1 cellular context compared by ENCODE assay signal in the genomic region with DNA sequence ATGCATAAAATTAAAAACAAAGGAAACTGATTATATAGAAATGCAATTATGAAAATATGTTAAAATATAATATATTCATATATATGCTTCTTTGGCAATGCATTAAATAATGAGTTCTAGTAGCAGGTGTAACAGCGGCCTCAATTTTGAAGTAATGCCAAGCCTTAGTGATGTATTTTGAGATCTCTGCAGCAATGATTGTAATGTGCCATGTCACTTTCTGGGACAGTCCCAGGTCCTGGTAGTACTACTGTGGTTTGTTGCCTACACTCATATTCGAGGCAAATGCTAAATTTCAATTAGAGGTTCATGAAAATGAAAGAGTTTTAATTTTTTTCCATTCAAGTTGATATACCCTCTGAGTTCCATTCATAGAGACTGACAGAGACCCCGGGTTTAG.
TF ChIP-seq lines count a peak whose summit lies in the region.

No MANE protein-coding gene starts in this region.

TF ChIP-seq in HepG2, 621 proteins besides CTCF, POLR2A, EP300 and RAD21 (continued from another document):
- TF ChIP-seq, protein P1, sequence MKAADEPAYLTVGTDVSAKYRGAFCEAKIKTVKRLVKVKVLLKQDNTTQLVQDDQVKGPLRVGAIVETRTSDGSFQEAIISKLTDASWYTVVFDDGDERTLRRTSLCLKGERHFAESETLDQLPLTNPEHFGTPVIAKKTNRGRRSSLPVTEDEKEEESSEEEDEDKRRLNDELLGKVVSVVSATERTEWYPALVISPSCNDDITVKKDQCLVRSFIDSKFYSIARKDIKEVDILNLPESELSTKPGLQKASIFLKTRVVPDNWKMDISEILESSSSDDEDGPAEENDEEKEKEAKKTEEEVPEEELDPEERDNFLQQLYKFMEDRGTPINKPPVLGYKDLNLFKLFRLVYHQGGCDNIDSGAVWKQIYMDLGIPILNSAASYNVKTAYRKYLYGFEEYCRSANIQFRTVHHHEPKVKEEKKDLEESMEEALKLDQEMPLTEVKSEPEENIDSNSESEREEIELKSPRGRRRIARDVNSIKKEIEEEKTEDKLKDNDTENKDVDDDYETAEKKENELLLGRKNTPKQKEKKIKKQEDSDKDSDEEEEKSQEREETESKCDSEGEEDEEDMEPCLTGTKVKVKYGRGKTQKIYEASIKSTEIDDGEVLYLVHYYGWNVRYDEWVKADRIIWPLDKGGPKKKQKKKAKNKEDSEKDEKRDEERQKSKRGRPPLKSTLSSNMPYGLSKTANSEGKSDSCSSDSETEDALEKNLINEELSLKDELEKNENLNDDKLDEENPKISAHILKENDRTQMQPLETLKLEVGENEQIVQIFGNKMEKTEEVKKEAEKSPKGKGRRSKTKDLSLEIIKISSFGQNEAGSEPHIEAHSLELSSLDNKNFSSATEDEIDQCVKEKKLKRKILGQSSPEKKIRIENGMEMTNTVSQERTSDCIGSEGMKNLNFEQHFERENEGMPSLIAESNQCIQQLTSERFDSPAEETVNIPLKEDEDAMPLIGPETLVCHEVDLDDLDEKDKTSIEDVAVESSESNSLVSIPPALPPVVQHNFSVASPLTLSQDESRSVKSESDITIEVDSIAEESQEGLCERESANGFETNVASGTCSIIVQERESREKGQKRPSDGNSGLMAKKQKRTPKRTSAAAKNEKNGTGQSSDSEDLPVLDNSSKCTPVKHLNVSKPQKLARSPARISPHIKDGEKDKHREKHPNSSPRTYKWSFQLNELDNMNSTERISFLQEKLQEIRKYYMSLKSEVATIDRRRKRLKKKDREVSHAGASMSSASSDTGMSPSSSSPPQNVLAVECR (CRISPR knock-in tag; IDR thresholded peaks at IDR 0.05; ENCODE audit: borderline replicate concordance): no peak
- TF ChIP-seq ATF7 (IDR thresholded peaks at IDR 0.05) (no peak), ATF7 (CRISPR knock-in tag; IDR thresholded peaks at IDR 0.05) (no peak), ZSCAN12 (CRISPR knock-in tag; IDR thresholded peaks at IDR 0.05) (no peak), KLF6 (CRISPR knock-in tag; IDR thresholded peaks at IDR 0.05) (no peak), SNAPC5 (CRISPR knock-in tag; IDR thresholded peaks at IDR 0.05; ENCODE audit: borderline replicate concordance) (no peak), ZNF687 (CRISPR knock-in tag; IDR thresholded peaks at IDR 0.05) (no peak), MYC (CRISPR knock-in tag; IDR thresholded peaks at IDR 0.05; ENCODE audit: borderline replicate concordance) (no peak), ZNF207 (IDR thresholded peaks at IDR 0.05; ENCODE audit: borderline replicate concordance) (no peak), ZNF589 (CRISPR knock-in tag; conservative IDR thresholded peaks at IDR 0.05) (no peak), ZNF563 (CRISPR knock-in tag; IDR thresholded peaks at IDR 0.05) (no peak)
- TF ChIP-seq, protein P2, sequence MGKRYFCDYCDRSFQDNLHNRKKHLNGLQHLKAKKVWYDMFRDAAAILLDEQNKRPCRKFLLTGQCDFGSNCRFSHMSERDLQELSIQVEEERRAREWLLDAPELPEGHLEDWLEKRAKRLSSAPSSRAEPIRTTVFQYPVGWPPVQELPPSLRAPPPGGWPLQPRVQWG (CRISPR knock-in tag; IDR thresholded peaks at IDR 0.05; ENCODE audit: borderline replicate concordance, low read depth): no peak
